Comparison of ENCODE assay signal across 9 cellular contexts in genomic region chr7:93043393-93043985, GRCh38.
DNase-seq lines count a peak whose midpoint lies in the region; ATAC-seq, FAIRE-seq and TF ChIP-seq lines count a peak whose summit lies in the region.
"Had no signal": no experiment of that assay in that cellular context is flagged by ENCODE, and none has a peak within 500 bp of the region (broad histone marks: within the 10 kb centered on the region; RNA-seq: fewer than 3 reads in every experiment).

No MANE protein-coding gene starts in this region.

- no peak for TF ChIP-seq POLR2A in GM12891 (IDR thresholded peaks at IDR 0.05; ENCODE audit: low read depth, low read length)

- H3K36me3 ChIP-seq in rectal smooth muscle tissue (ENCODE audit: control insufficient read depth, insufficient read depth, low read length), result no peaks in the 10 kb centered on the region

- H3K4me3 ChIP-seq in WI38 (ENCODE audit: low read depth, low read length), result peak overlapping the region; percentile 36
- H3K4me3 ChIP-seq in rectal smooth muscle tissue (ENCODE audit: low read length), result peak overlapping the region; percentile 46

- ATAC-seq in HG02973 (IDR thresholded peaks at IDR 0.05; ENCODE audit: unreplicated experiment), result no peak
- no peak for ATAC-seq in HG02610 (IDR thresholded peaks at IDR 0.05; ENCODE audit: unreplicated experiment)

- H3K27ac ChIP-seq in rectal smooth muscle tissue (ENCODE audit: low read depth, low read length), result no peak overlapping the region
- H3K27ac ChIP-seq: dorsolateral prefrontal cortex had no signal

- no peak for TF ChIP-seq CTCF in WI38 (IDR thresholded peaks at IDR 0.05; ENCODE audit: low read depth, low read length)

- no peak for FAIRE-seq in GM12891 (lab: Jason Lieb, UNC)

- H3K27me3 ChIP-seq in rectal smooth muscle tissue (ENCODE audit: control insufficient read depth, insufficient read depth, low read length), result no peaks in the 10 kb centered on the region

- no peak overlapping the region for H3K9ac ChIP-seq in rectal smooth muscle tissue (ENCODE audit: low read length)

- H3K4me1 ChIP-seq in rectal smooth muscle tissue (ENCODE audit: control insufficient read depth, insufficient read depth, low read length), result no peaks in the 10 kb centered on the region

- peak; percentile 13 for DNase-seq in GM12891 (ENCODE audit: insufficient read length, low spot score)
- DNase-seq in glomerular visceral epithelial cell (ENCODE audit: extremely low spot score), result peak; percentile 90
- DNase-seq in DMS53 (lab: John Stamatoyannopoulos, UW), result no peak
- DNase-seq in DMS153 (lab: John Stamatoyannopoulos, UW), result no peak
- DNase-seq: dorsolateral prefrontal cortex had no signal

TF ChIP-seq in GM12891, 5 proteins besides CTCF, POLR2A, EP300 and RAD21:
- TF ChIP-seq SPI1 (IDR thresholded peaks at IDR 0.05; ENCODE audit: low read depth, low read length), result no peak
- no peak for TF ChIP-seq POLR2AphosphoS5 (IDR thresholded peaks at IDR 0.05; ENCODE audit: low read depth, low read length)
- TF ChIP-seq TAF1 (IDR thresholded peaks at IDR 0.05; ENCODE audit: low read depth, low read length), result no peak
- no peak for TF ChIP-seq POU2F2 (IDR thresholded peaks at IDR 0.05; ENCODE audit: low read depth, low read length)
- no peak for TF ChIP-seq PAX5 (IDR thresholded peaks at IDR 0.05; ENCODE audit: insufficient read depth, low read length, severe bottlenecking)

Comparison
In these comparisons a context has a peak if more than half of its experiments do, and no peak if none do; other contexts are left out.
1. DNase-seq: peak in GM12891 (single experiment) and glomerular visceral epithelial cell (single experiment); none in DMS53 (single experiment) and DMS153 (single experiment).